1 cellular context compared by ENCODE assay signal in the genomic region with DNA sequence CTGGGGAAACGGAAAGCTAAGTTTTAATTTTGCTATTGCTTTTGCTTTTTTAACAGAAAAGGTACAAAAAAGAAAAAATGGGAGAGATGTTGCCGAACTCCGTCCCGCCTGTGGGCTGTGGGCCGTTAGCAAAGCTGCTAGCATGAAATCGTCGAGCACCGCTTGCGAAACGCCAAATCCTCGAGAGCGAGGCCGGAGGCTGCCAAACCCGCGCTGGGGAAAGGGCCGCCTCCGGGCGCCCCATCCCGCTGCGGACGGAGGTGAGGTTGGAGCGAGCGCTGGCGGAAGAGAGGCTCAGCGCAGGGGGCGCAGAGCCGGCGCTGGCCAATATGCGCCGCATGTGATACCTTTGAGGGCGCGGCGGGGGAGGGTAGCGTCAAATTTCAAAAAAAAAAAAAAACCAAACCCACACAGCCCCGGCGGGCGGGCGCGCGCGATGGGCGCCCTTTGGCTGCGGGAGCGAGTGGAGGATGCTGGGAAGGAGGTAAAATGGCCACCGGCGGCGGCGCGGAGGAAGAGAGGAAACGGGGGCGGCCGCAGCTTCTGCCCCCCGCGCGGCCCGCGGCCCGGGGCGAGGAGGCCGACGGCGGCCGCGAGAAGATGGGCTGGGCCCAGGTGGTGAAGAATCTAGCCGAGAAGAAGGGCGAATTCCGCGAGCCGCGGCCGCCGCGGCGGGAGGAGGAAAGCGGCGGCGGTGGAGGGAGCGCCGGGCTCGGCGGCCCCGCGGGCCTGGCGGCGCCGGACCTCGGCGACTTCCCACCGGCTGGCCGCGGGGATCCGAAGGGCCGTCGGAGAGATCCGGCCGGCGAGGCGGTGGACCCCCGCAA.
TF ChIP-seq lines count a peak whose summit lies in the region.

A gene with protein sequence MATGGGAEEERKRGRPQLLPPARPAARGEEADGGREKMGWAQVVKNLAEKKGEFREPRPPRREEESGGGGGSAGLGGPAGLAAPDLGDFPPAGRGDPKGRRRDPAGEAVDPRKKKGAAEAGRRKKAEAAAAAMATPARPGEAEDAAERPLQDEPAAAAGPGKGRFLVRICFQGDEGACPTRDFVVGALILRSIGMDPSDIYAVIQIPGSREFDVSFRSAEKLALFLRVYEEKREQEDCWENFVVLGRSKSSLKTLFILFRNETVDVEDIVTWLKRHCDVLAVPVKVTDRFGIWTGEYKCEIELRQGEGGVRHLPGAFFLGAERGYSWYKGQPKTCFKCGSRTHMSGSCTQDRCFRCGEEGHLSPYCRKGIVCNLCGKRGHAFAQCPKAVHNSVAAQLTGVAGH (plus strand): TSS at position 473 of the 827 bp plus-strand sequence. CDS start 17 bp downstream, at position 490.

TF ChIP-seq in HepG2, 621 proteins besides CTCF, POLR2A, EP300 and RAD21 (continued from another document and continues in another):
- TF ChIP-seq, protein P1, sequence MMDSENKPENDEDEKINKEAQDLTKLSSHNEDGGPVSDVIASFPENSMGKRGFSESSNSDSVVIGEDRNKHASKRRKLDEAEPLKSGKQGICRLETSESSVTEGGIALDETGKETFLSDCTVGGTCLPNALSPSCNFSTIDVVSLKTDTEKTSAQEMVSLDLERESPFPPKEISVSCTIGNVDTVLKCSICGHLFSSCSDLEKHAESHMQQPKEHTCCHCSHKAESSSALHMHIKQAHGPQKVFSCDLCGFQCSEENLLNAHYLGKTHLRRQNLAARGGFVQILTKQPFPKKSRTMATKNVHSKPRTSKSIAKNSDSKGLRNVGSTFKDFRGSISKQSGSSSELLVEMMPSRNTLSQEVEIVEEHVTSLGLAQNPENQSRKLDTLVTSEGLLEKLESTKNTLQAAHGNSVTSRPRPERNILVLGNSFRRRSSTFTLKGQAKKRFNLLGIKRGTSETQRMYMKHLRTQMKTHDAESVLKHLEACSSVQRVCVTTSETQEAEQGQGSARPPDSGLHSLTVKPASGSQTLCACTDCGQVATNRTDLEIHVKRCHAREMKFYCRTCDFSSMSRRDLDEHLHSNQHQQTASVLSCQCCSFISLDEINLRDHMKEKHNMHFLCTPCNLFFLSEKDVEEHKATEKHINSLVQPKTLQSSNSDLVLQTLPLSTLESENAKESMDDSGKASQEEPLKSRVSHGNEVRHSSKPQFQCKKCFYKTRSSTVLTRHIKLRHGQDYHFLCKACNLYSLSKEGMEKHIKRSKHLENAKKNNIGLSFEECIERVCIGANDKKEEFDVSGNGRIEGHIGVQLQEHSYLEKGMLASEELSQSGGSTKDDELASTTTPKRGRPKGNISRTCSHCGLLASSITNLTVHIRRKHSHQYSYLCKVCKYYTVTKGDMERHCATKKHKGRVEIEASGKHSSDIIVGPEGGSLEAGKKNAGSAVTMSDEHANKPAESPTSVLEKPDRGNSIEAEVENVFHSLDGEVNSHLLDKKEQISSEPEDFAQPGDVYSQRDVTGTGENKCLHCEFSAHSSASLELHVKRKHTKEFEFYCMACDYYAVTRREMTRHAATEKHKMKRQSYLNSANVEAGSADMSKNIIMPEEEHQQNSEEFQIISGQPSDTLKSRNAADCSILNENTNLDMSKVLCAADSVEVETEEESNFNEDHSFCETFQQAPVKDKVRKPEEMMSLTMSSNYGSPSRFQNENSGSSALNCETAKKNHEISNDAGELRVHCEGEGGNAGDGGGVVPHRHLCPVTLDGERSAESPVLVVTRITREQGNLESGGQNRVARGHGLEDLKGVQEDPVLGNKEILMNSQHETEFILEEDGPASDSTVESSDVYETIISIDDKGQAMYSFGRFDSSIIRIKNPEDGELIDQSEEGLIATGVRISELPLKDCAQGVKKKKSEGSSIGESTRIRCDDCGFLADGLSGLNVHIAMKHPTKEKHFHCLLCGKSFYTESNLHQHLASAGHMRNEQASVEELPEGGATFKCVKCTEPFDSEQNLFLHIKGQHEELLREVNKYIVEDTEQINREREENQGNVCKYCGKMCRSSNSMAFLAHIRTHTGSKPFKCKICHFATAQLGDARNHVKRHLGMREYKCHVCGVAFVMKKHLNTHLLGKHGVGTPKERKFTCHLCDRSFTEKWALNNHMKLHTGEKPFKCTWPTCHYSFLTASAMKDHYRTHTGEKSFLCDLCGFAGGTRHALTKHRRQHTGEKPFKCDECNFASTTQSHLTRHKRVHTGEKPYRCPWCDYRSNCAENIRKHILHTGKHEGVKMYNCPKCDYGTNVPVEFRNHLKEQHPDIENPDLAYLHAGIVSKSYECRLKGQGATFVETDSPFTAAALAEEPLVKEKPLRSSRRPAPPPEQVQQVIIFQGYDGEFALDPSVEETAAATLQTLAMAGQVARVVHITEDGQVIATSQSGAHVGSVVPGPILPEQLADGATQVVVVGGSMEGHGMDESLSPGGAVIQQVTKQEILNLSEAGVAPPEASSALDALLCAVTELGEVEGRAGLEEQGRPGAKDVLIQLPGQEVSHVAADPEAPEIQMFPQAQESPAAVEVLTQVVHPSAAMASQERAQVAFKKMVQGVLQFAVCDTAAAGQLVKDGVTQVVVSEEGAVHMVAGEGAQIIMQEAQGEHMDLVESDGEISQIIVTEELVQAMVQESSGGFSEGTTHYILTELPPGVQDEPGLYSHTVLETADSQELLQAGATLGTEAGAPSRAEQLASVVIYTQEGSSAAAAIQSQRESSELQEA (CRISPR knock-in tag; IDR thresholded peaks at IDR 0.05; ENCODE audit: not compliant biosample characterization), result peak; percentile 98
- TF ChIP-seq PRMT3 (CRISPR knock-in tag; IDR thresholded peaks at IDR 0.05; ENCODE audit: borderline replicate concordance, low read depth) (peak; percentile 93), SP4 (CRISPR knock-in tag; IDR thresholded peaks at IDR 0.05) (peak; percentile 93), ZNF747 (CRISPR knock-in tag; IDR thresholded peaks at IDR 0.05; ENCODE audit: borderline replicate concordance) (peak; percentile 100), ZNF101 (CRISPR knock-in tag; IDR thresholded peaks at IDR 0.05; ENCODE audit: borderline replicate concordance, low read depth) (no peak), ONECUT2 (CRISPR knock-in tag; IDR thresholded peaks at IDR 0.05) (peak; percentile 62; the same call in 1 of the 2 replicates), KLF13 (CRISPR knock-in tag; IDR thresholded peaks at IDR 0.05) (no peak; the same call in 1 of the 2 replicates), MIER2 (CRISPR knock-in tag; IDR thresholded peaks at IDR 0.05) (peak; percentile 90), ZNF333 (CRISPR knock-in tag; IDR thresholded peaks at IDR 0.05; ENCODE audit: borderline replicate concordance) (0 out of 2 replicates have a peak, but pooled peaks have one; percentile 11), ZNF20 (CRISPR knock-in tag; IDR thresholded peaks at IDR 0.05) (peak; percentile 91; the same call in 1 of the 2 replicates), SP140L (CRISPR knock-in tag; IDR thresholded peaks at IDR 0.05; ENCODE audit: borderline replicate concordance) (peak; percentile 99; the same call in 1 of the 2 replicates), SRSF9 (IDR thresholded peaks at IDR 0.05; ENCODE audit: borderline replicate concordance, insufficient read depth, low read depth, low read length, poor library complexity, severe bottlenecking) (no peak), HMGA1 (CRISPR knock-in tag; conservative IDR thresholded peaks at IDR 0.05) (no peak), ZNF605 (CRISPR knock-in tag; IDR thresholded peaks at IDR 0.05) (peak; percentile 100)
- TF ChIP-seq, protein P2, sequence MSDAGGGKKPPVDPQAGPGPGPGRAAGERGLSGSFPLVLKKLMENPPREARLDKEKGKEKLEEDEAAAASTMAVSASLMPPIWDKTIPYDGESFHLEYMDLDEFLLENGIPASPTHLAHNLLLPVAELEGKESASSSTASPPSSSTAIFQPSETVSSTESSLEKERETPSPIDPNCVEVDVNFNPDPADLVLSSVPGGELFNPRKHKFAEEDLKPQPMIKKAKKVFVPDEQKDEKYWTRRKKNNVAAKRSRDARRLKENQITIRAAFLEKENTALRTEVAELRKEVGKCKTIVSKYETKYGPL (CRISPR knock-in tag; IDR thresholded peaks at IDR 0.05), result peak; percentile 76; the same call in 1 of the 2 replicates
- TF ChIP-seq, protein P3, sequence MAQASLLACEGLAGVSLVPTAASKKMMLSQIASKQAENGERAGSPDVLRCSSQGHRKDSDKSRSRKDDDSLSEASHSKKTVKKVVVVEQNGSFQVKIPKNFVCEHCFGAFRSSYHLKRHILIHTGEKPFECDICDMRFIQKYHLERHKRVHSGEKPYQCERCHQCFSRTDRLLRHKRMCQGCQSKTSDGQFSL (CRISPR knock-in tag; IDR thresholded peaks at IDR 0.05), result peak; percentile 80; the same call in 1 of the 2 replicates
- TF ChIP-seq, protein P4, sequence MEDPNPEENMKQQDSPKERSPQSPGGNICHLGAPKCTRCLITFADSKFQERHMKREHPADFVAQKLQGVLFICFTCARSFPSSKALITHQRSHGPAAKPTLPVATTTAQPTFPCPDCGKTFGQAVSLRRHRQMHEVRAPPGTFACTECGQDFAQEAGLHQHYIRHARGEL (CRISPR knock-in tag; IDR thresholded peaks at IDR 0.05), result peak; percentile 96
- TF ChIP-seq, protein P5, sequence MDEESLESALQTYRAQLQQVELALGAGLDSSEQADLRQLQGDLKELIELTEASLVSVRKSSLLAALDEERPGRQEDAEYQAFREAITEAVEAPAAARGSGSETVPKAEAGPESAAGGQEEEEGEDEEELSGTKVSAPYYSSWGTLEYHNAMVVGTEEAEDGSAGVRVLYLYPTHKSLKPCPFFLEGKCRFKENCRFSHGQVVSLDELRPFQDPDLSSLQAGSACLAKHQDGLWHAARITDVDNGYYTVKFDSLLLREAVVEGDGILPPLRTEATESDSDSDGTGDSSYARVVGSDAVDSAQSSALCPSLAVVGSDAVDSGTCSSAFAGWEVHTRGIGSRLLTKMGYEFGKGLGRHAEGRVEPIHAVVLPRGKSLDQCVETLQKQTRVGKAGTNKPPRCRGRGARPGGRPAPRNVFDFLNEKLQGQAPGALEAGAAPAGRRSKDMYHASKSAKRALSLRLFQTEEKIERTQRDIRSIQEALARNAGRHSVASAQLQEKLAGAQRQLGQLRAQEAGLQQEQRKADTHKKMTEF (CRISPR knock-in tag; IDR thresholded peaks at IDR 0.05), result peak; percentile 100
- TF ChIP-seq, protein P6, sequence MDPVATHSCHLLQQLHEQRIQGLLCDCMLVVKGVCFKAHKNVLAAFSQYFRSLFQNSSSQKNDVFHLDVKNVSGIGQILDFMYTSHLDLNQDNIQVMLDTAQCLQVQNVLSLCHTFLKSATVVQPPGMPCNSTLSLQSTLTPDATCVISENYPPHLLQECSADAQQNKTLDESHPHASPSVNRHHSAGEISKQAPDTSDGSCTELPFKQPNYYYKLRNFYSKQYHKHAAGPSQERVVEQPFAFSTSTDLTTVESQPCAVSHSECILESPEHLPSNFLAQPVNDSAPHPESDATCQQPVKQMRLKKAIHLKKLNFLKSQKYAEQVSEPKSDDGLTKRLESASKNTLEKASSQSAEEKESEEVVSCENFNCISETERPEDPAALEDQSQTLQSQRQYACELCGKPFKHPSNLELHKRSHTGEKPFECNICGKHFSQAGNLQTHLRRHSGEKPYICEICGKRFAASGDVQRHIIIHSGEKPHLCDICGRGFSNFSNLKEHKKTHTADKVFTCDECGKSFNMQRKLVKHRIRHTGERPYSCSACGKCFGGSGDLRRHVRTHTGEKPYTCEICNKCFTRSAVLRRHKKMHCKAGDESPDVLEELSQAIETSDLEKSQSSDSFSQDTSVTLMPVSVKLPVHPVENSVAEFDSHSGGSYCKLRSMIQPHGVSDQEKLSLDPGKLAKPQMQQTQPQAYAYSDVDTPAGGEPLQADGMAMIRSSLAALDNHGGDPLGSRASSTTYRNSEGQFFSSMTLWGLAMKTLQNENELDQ (CRISPR knock-in tag; IDR thresholded peaks at IDR 0.05; ENCODE audit: borderline replicate concordance), result peak; percentile 74
- TF ChIP-seq, protein P7, sequence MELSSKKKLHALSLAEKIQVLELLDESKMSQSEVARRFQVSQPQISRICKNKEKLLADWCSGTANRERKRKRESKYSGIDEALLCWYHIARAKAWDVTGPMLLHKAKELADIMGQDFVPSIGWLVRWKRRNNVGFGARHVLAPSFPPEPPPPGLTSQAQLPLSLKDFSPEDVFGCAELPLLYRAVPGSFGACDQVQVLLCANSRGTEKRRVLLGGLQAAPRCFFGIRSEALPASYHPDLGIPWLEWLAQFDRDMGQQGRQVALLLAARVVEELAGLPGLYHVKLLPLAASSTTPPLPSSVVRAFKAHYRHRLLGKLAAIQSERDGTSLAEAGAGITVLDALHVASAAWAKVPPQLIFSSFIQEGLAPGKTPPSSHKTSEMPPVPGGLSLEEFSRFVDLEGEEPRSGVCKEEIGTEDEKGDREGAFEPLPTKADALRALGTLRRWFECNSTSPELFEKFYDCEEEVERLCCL (CRISPR knock-in tag; IDR thresholded peaks at IDR 0.05; ENCODE audit: borderline replicate concordance), result no peak
- TF ChIP-seq, protein P8, sequence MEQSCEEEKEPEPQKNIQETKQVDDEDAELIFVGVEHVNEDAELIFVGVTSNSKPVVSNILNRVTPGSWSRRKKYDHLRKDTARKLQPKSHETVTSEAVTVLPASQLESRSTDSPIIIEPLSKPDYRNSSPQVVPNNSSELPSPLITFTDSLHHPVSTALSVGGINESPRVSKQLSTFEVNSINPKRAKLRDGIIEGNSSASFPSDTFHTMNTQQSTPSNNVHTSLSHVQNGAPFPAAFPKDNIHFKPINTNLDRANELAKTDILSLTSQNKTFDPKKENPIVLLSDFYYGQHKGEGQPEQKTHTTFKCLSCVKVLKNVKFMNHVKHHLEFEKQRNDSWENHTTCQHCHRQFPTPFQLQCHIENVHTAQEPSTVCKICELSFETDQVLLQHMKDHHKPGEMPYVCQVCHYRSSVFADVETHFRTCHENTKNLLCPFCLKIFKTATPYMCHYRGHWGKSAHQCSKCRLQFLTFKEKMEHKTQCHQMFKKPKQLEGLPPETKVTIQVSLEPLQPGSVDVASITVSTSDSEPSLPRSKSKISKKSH (CRISPR knock-in tag; IDR thresholded peaks at IDR 0.05; ENCODE audit: borderline replicate concordance), result peak; percentile 99
- TF ChIP-seq, protein P9, sequence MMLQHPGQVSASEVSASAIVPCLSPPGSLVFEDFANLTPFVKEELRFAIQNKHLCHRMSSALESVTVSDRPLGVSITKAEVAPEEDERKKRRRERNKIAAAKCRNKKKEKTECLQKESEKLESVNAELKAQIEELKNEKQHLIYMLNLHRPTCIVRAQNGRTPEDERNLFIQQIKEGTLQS (CRISPR knock-in tag; IDR thresholded peaks at IDR 0.05), result peak; percentile 74
